8 cellular contexts compared by ENCODE assay signal in genomic region chr3:4986611-4987373, GRCh38. TPM values are rescaled to one million over a fixed set of nuclear protein-coding genes. Genes with fewer than 3 reads are reported as not detected.
DNase-seq lines count a peak whose midpoint lies in the region; ATAC-seq and TF ChIP-seq lines count a peak whose summit lies in the region.

No MANE protein-coding gene starts in this region.

- no peak for TF ChIP-seq POLR2A in suprapubic skin (IDR thresholded peaks at IDR 0.05)

- H3K27me3 ChIP-seq in foreskin keratinocyte (no peaks in the 10 kb centered on the region), neuron (ENCODE audit: insufficient read depth, low read length) (peaks cover 11% of the 10 kb centered on the region), suprapubic skin (no peaks in the 10 kb centered on the region)

- H3K27ac ChIP-seq in foreskin keratinocyte (peak overlapping the region; percentile 96), suprapubic skin (peak overlapping the region; percentile 100)

- TF ChIP-seq EP300 in Ishikawa (IDR thresholded peaks at IDR 0.05; ENCODE audit: borderline replicate concordance) (peak; percentile 87), suprapubic skin (IDR thresholded peaks at IDR 0.05) (peak; percentile 77)

- TF ChIP-seq RAD21 in Ishikawa (IDR thresholded peaks at IDR 0.05; ENCODE audit: low read depth) = no peak

- WGBS in suprapubic skin = 1% methylated on average over 26 of the region's 50 CpGs

- peaks cover 17% of the 10 kb centered on the region for H3K4me1 ChIP-seq in foreskin keratinocyte
- H3K4me1 ChIP-seq in neuron (ENCODE audit: insufficient read depth, low read length) = peaks cover 9% of the 10 kb centered on the region
- H3K4me1 ChIP-seq in suprapubic skin = peaks cover 81% of the 10 kb centered on the region

- DNase-seq in Daoy (ENCODE audit: low read depth) (peak; percentile 96), RPMI8226 (peak; percentile 83), foreskin keratinocyte (peak; percentile 91 to 94), suprapubic skin (ENCODE audit: low spot score in 2 of 2) (peak; percentile 98)
- peak; percentile 68 for DNase-seq in activated naive CD4-positive, alpha-beta T cell treated with Interleukin-2 at 50 U/mL for 16 hours

- ATAC-seq in GM21619 (IDR thresholded peaks at IDR 0.05; ENCODE audit: unreplicated experiment) = peak; percentile 62
- peak; percentile 66 for ATAC-seq in foreskin keratinocyte

- TF ChIP-seq CTCF in foreskin keratinocyte (conservative IDR thresholded peaks at IDR 0.05) = peak; percentile 48
- no peak for TF ChIP-seq CTCF in suprapubic skin (IDR thresholded peaks at IDR 0.05)

- H2AFZ ChIP-seq in neuron (ENCODE audit: low read depth, low read length) = peak overlapping the region; percentile 12

- H3K4me3 ChIP-seq in neuron (ENCODE audit: low read length) (peak overlapping the region; percentile 38), suprapubic skin (peak overlapping the region; percentile 37)

- no peaks in the 10 kb centered on the region for H3K36me3 ChIP-seq in neuron (ENCODE audit: insufficient read depth, low read length)
- H3K36me3 ChIP-seq in suprapubic skin = peaks cover 9% of the 10 kb centered on the region

- H3K9me3 ChIP-seq in neuron (ENCODE audit: low read length) (no peaks in the 10 kb centered on the region), suprapubic skin (no peaks in the 10 kb centered on the region)

TF ChIP-seq in Ishikawa, 13 proteins besides CTCF, POLR2A, EP300 and RAD21:
- no peak; the same call in 1 of the 2 replicates for TF ChIP-seq EGR1 (IDR thresholded peaks at IDR 0.05)
- peak; percentile 64 for TF ChIP-seq TEAD4 (IDR thresholded peaks at IDR 0.05)
- peak; percentile 40; the same call in 1 of the 2 replicates for TF ChIP-seq FOXM1 (IDR thresholded peaks at IDR 0.05; ENCODE audit: borderline replicate concordance, low read depth)
- peak; percentile 86 for TF ChIP-seq NFIC (IDR thresholded peaks at IDR 0.05)
- TF ChIP-seq CEBPB (IDR thresholded peaks at IDR 0.05) = no peak
- 0 out of 2 replicates have a peak, but pooled peaks have one; percentile 7 for TF ChIP-seq USF1 (IDR thresholded peaks at IDR 0.05)
- no peak for TF ChIP-seq YY1 (IDR thresholded peaks at IDR 0.05; ENCODE audit: low read depth)
- no peak for TF ChIP-seq TAF1 (IDR thresholded peaks at IDR 0.05; ENCODE audit: low read depth)
- TF ChIP-seq TCF12 (IDR thresholded peaks at IDR 0.05; ENCODE audit: low read depth) = peak; percentile 91
- peak; percentile 59 for TF ChIP-seq MAX (IDR thresholded peaks at IDR 0.05)

RNA-seq across cellular contexts. Expression of gene BHLHE40, which starts 7.6 kb away (rescaled TPM):
- 5.3 and 11.1 TPM in 2 replicates for total RNA-seq in Daoy (2014; rRNA removed; shearing (Covaris generic))
- 78.2 and 96.0 TPM in 2 replicates for total RNA-seq in foreskin keratinocyte
- polyA plus RNA-seq in foreskin keratinocyte = 44.6 and 47.5 TPM in 2 replicates
- 100 to 1,000 TPM in 1 of 4 donors, 10 to 100 TPM in 3; 63.0 to 154 (median 93.3) TPM for total RNA-seq in suprapubic skin

Comparison
In these comparisons a context has a peak if more than half of its experiments do, and no peak if none do; other contexts are left out.
1. Peak in every context shown above with its lines: DNase-seq, ATAC-seq, H3K4me3 ChIP-seq and H3K27ac ChIP-seq.